Comparison of ENCODE assay signal across 10 cellular contexts in the genomic region with DNA sequence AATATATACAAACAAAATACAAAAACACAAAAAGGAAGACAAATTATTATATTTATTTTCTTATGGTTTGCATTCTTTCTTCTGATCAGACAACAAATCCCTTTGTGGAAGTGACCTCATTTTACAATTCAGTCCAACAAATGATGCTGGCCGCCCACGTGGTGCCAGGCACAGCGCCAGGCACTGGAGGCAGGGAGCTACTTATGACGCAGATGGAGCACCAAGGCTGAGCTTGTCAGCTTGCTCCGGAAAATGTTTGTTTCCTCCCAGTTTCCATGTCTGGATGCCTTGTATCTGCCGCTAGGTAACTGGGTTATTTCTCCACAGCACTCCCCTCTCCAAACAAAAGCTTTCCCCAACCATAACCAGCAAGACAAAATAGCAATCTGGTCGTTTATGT. TPM values are rescaled to one million over a fixed set of nuclear protein-coding genes. Genes with fewer than 3 reads are reported as not detected.
DNase-seq lines count a peak whose midpoint lies in the region; ATAC-seq and TF ChIP-seq lines count a peak whose summit lies in the region.
"Had no signal": no experiment of that assay in that cellular context is flagged by ENCODE, and none has a peak within 500 bp of the region (broad histone marks: within the 10 kb centered on the region; RNA-seq: fewer than 3 reads in every experiment).

No MANE protein-coding gene starts in this region.

- H3K4me1 ChIP-seq in ACC112 (ENCODE audit: control insufficient read depth, insufficient read depth, low read length, unreplicated experiment) = peaks cover 8% of the 10 kb centered on the region

- H3K9me3 Mint-ChIP-seq in activated naive CD8-positive, alpha-beta T cell treated with anti-CD3 and anti-CD28 coated beads, Interleukin-2, amount 50 U/mL, for 24 hours = no peaks in the 10 kb centered on the region
- H3K9me3 Mint-ChIP-seq: activated naive CD4-positive, alpha-beta T cell treated with anti-CD3 and anti-CD28 coated beads, Interleukin-2, amount 10 ng/mL, durations not matched to agents 7 days and 5 days had no signal

- no peak overlapping the region for H3K4me3 ChIP-seq in ACC112 (ENCODE audit: low read depth, low read length)
- no peak overlapping the region for H3K4me3 ChIP-seq in fibroblast of mammary gland (ENCODE audit: control insufficient read depth, low read depth, low read length)

- in situ Hi-C loops in SK-MEL-5 (cut with HindIII; ENCODE audit: low pct_unique_long_range_greater_than_20kb, low sequenced_read_pairs) = no loop called here

- no peak overlapping the region for H3K27ac Mint-ChIP-seq in activated naive CD8-positive, alpha-beta T cell treated with anti-CD3 and anti-CD28 coated beads, Interleukin-2, amount 50 U/mL, for 24 hours
- H3K27ac Mint-ChIP-seq: activated naive CD4-positive, alpha-beta T cell treated with anti-CD3 and anti-CD28 coated beads, Interleukin-2, amount 10 ng/mL, durations not matched to agents 7 days and 5 days had no signal

- peak overlapping the region; percentile 17; the same call in 1 of the 2 replicates for H3K27ac ChIP-seq in ACC112 (ENCODE audit: low read depth, low read length)

- H3K27me3 Mint-ChIP-seq in activated naive CD8-positive, alpha-beta T cell treated with anti-CD3 and anti-CD28 coated beads, Interleukin-2, amount 50 U/mL, for 24 hours = peaks cover 25% of the 10 kb centered on the region

- H3K4me3 Mint-ChIP-seq in activated naive CD8-positive, alpha-beta T cell treated with anti-CD3 and anti-CD28 coated beads, Interleukin-2, amount 50 U/mL, for 24 hours = no peak overlapping the region
- H3K4me3 Mint-ChIP-seq: activated naive CD4-positive, alpha-beta T cell treated with anti-CD3 and anti-CD28 coated beads, Interleukin-2, amount 10 ng/mL, durations not matched to agents 7 days and 5 days had no signal

- TF ChIP-seq CTCF in fibroblast of mammary gland (conservative IDR thresholded peaks at IDR 0.05; ENCODE audit: control insufficient read depth, insufficient read depth, low read depth, low read length) = no peak

- H3K36me3 Mint-ChIP-seq in activated naive CD8-positive, alpha-beta T cell treated with anti-CD3 and anti-CD28 coated beads, Interleukin-2, amount 50 U/mL, for 24 hours (ENCODE audit: low read depth) = no peaks in the 10 kb centered on the region
- H3K36me3 Mint-ChIP-seq: activated naive CD4-positive, alpha-beta T cell treated with anti-CD3 and anti-CD28 coated beads, Interleukin-2, amount 10 ng/mL, durations not matched to agents 7 days and 5 days had no signal

- peak; percentile 94 for DNase-seq in SK-MEL-5 (ENCODE audit: low read depth, low spot score)
- peak; percentile 93 for DNase-seq in fibroblast of mammary gland (ENCODE audit: low read depth)
- peak in 44 of 56 donors; percentile 3 to 83 (median 41) for DNase-seq in nucleus accumbens (lab: John Stamatoyannopoulos, UW)
- no peak for DNase-seq in activated naive CD8-positive, alpha-beta T cell treated with anti-CD3 and anti-CD28 coated beads, Interleukin-2, amount 50 U/mL, for 24 hours
- DNase-seq in activated CD8-positive, alpha-beta memory T cell treated with anti-CD3 and anti-CD28 coated beads for 24 hours = no peak
- no peak for DNase-seq in stimulated activated CD4-positive, alpha-beta T cell treated with anti-CD3 and anti-CD28 coated beads, Interleukin-4, amount 100 ng/mL, for 1 hour
- DNase-seq: activated naive CD4-positive, alpha-beta T cell treated with anti-CD3 and anti-CD28 coated beads, Interleukin-2, amount 10 ng/mL, durations not matched to agents 7 days and 5 days; NCI-H1417 treated with DMSO at 0.1 percent for 48 hours had no signal

- no peaks in the 10 kb centered on the region for H3K27me3 ChIP-seq in ACC112 (ENCODE audit: insufficient read depth, low read length)

- no peak overlapping the region for H2AFZ ChIP-seq in ACC112 (ENCODE audit: low read length, unreplicated experiment)

- H3K79me2 ChIP-seq in ACC112 (ENCODE audit: control insufficient read depth, insufficient read depth, low read length, unreplicated experiment) = no peaks in the 10 kb centered on the region

- no peaks in the 10 kb centered on the region for H3K36me3 ChIP-seq in ACC112 (ENCODE audit: insufficient read depth, low read length)

- no peaks in the 10 kb centered on the region for H3K4me1 Mint-ChIP-seq in activated naive CD8-positive, alpha-beta T cell treated with anti-CD3 and anti-CD28 coated beads, Interleukin-2, amount 50 U/mL, for 24 hours
- H3K4me1 Mint-ChIP-seq: activated naive CD4-positive, alpha-beta T cell treated with anti-CD3 and anti-CD28 coated beads, Interleukin-2, amount 10 ng/mL, durations not matched to agents 7 days and 5 days had no signal

- ATAC-seq in activated naive CD8-positive, alpha-beta T cell treated with anti-CD3 and anti-CD28 coated beads, Interleukin-2, amount 50 U/mL, for 24 hours = no peak
- ATAC-seq in HG03159 (IDR thresholded peaks at IDR 0.05; ENCODE audit: unreplicated experiment) = no peak

RNA-seq across cellular contexts. Expression of a gene that starts 30.7 kb away (rescaled TPM):
- total RNA-seq in SK-MEL-5 (2014; rRNA removed; shearing (Covaris generic)) = 0.21 TPM in 1 of 2 replicates, not detected in the other
- polyA plus RNA-seq in SK-MEL-5 (2015; cell fraction: cytosol; rRNA removed) = 0.10 and 0.12 TPM in 2 replicates
- not detected in 2 replicates for polyA plus RNA-seq in SK-MEL-5 (2015; cell fraction: nucleus; rRNA removed)

Comparison
In these comparisons a context has a peak if more than half of its experiments do, and no peak if none do; other contexts are left out.
1. DNase-seq: peak in SK-MEL-5 (single experiment), fibroblast of mammary gland (single experiment) and nucleus accumbens (44 of 56); none in activated naive CD8-positive, alpha-beta T cell treated with anti-CD3 and anti-CD28 coated beads, Interleukin-2, amount 50 U/mL, for 24 hours (single experiment), activated CD8-positive, alpha-beta memory T cell treated with anti-CD3 and anti-CD28 coated beads for 24 hours (single experiment) and stimulated activated CD4-positive, alpha-beta T cell treated with anti-CD3 and anti-CD28 coated beads, Interleukin-4, amount 100 ng/mL, for 1 hour (single experiment).